In genomic region chr20:22599258-22599657, GRCh38 we compare ENCODE assay signal across 2 cellular contexts. TPM values are rescaled to one million over a fixed set of nuclear protein-coding genes. Genes with fewer than 3 reads are reported as not detected.
"Had no signal": no experiment of that assay in that cellular context is flagged by ENCODE, and none has a peak within 500 bp of the region (broad histone marks: within the 10 kb centered on the region; RNA-seq: fewer than 3 reads in every experiment).

No MANE protein-coding gene starts in this region.

RNA-seq across cellular contexts. Expression of gene FOXA2, which starts 14.9 kb away (rescaled TPM):
- total RNA-seq: IMR-90 had no signal
- polyA plus RNA-seq: IgD-negative memory B cell, IMR-90 had no signal
